ENCODE assay signal across 1 cellular context in genomic region chr15:75675579-75676404, GRCh38.
A peak's percentile ranks its signal among the peaks of the same experiment; 100 is the strongest.
TF ChIP-seq lines count a peak whose summit lies in the region.

No MANE protein-coding gene starts in this region.

TF ChIP-seq in HepG2, 621 proteins besides CTCF, POLR2A, EP300 and RAD21 (continued from another document):
- TF ChIP-seq ZNF574 (CRISPR knock-in tag; IDR thresholded peaks at IDR 0.05) (0 out of 2 replicates have a peak, but pooled peaks have one; percentile 26), ZNF563 (CRISPR knock-in tag; IDR thresholded peaks at IDR 0.05) (peak; percentile 48; the same call in 1 of the 2 replicates), THAP11 (CRISPR knock-in tag; IDR thresholded peaks at IDR 0.05) (no peak), NFKB2 (CRISPR knock-in tag; IDR thresholded peaks at IDR 0.05; ENCODE audit: borderline replicate concordance) (0 out of 2 replicates have a peak, but pooled peaks have one; percentile 56), ELK4 (CRISPR knock-in tag; IDR thresholded peaks at IDR 0.05; ENCODE audit: borderline replicate concordance) (no peak), SETDB1 (CRISPR knock-in tag; IDR thresholded peaks at IDR 0.05; ENCODE audit: borderline replicate concordance) (no peak), ZNF292 (CRISPR knock-in tag; IDR thresholded peaks at IDR 0.05; ENCODE audit: borderline replicate concordance, low read depth) (0 out of 2 replicates have a peak, but pooled peaks have one; percentile 27), SALL1 (CRISPR knock-in tag; IDR thresholded peaks at IDR 0.05) (0 out of 2 replicates have a peak, but pooled peaks have one; percentile 16), ZFP37 (CRISPR knock-in tag; IDR thresholded peaks at IDR 0.05; ENCODE audit: borderline replicate concordance) (no peak), CEBPZ (IDR thresholded peaks at IDR 0.05; ENCODE audit: low read length) (no peak), PLRG1 (conservative IDR thresholded peaks at IDR 0.05) (no peak), IRF2 (CRISPR knock-in tag; IDR thresholded peaks at IDR 0.05) (no peak)
